7 cellular contexts compared by ENCODE assay signal in the genomic region with DNA sequence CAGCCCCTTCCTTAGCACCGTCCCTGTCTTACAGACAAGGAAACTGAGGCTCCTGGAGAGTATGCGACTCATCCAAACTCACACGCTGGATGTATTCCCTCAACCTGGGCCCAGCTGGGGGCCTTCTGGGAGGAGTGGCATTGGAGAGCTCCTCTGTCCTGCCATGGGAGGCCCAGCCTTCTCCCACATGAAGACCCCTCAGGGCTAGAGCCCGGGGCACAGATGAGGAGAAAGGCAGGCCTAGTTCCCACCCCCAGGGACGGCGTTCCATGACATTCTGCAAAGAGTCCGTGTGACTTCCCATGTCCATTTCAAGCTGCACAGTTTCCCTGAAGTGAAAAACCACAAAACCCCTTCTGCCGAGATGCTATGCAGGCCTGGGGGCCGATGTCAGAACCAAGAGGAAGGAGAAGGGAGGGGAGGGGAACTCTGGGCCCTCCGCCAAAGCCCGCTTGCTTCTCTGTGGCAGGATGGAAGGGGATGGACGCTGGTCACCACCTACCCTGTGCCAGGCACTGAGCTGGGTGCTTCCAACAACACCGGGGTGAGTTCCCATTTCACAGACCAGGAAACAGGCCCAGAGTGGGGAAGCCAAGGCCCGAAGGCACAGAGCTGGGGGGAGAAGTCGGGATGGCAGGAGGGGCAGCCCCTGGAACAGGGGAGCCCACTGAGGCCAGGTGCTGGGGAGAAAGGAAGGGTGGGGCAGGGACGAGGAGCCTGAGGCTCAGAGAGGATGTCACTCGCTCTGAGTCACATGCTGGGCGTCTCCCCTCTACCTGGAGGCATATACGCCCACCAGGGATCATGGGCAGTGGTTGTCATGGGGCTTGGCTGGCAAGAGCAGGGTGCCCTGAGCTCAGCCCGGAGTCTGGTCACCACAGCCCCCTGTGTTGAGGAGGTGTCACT.
DNase-seq lines count a peak whose midpoint lies in the region; ATAC-seq lines count a peak whose summit lies in the region.

No MANE protein-coding gene starts in this region.

- intact Hi-C loops in head of caudate nucleus (cut with DNase I) = no loop called here

- ATAC-seq in HG02840 (IDR thresholded peaks at IDR 0.05; ENCODE audit: low FRiP score, unreplicated experiment) = no peak
- ATAC-seq in GM21390 (IDR thresholded peaks at IDR 0.05; ENCODE audit: unreplicated experiment) = no peak

- peak overlapping the region; percentile 98 for H3K27ac Mint-ChIP-seq in stimulated activated naive CD8-positive, alpha-beta T cell treated with anti-CD3 and anti-CD28 coated beads, Interleukin-15, Interleukin-2, amounts not matched to agents 100 ng/mL and 50 ng/mL, for 24 hours

- H3K27me3 Mint-ChIP-seq in stimulated activated naive CD8-positive, alpha-beta T cell treated with anti-CD3 and anti-CD28 coated beads, Interleukin-15, Interleukin-2, amounts not matched to agents 100 ng/mL and 50 ng/mL, for 24 hours = no peaks in the 10 kb centered on the region

- H3K4me1 Mint-ChIP-seq in stimulated activated naive CD8-positive, alpha-beta T cell treated with anti-CD3 and anti-CD28 coated beads, Interleukin-15, Interleukin-2, amounts not matched to agents 100 ng/mL and 50 ng/mL, for 24 hours (ENCODE audit: low read depth) = peaks cover 92% of the 10 kb centered on the region

- H3K9me3 Mint-ChIP-seq in stimulated activated naive CD8-positive, alpha-beta T cell treated with anti-CD3 and anti-CD28 coated beads, Interleukin-15, Interleukin-2, amounts not matched to agents 100 ng/mL and 50 ng/mL, for 24 hours = no peaks in the 10 kb centered on the region

- DNase-seq in LoVo (ENCODE audit: low spot score) (peak; percentile 12), head of caudate nucleus (peak in 31 of 42 donors; percentile 16 to 65 (median 41)), NCI-H187 treated with DMSO at 0.1 percent for 48 hours (lab: John Stamatoyannopoulos, UW) (no peak)
- DNase-seq in activated CD8-positive, alpha-beta memory T cell treated with anti-CD3 and anti-CD28 coated beads, Interleukin-2, amount 50 U/mL, for 4 hours = peak; percentile 71

- peaks cover 87% of the 10 kb centered on the region for H3K36me3 Mint-ChIP-seq in stimulated activated naive CD8-positive, alpha-beta T cell treated with anti-CD3 and anti-CD28 coated beads, Interleukin-15, Interleukin-2, amounts not matched to agents 100 ng/mL and 50 ng/mL, for 24 hours (ENCODE audit: low read depth)

- H3K4me3 Mint-ChIP-seq in stimulated activated naive CD8-positive, alpha-beta T cell treated with anti-CD3 and anti-CD28 coated beads, Interleukin-15, Interleukin-2, amounts not matched to agents 100 ng/mL and 50 ng/mL, for 24 hours = peak overlapping the region; percentile 76
